In genomic region chr5:53616939-53617549, GRCh38 we compare ENCODE assay signal across 18 cellular contexts. TPM values are rescaled to one million over a fixed set of nuclear protein-coding genes. Genes with fewer than 3 reads are reported as not detected.
A peak's percentile ranks its signal among the peaks of the same experiment; 100 is the strongest.
DNase-seq lines count a peak whose midpoint lies in the region; ATAC-seq, FAIRE-seq and TF ChIP-seq lines count a peak whose summit lies in the region.
"Had no signal": no experiment of that assay in that cellular context is flagged by ENCODE, and none has a peak within 500 bp of the region (broad histone marks: within the 10 kb centered on the region; RNA-seq: fewer than 3 reads in every experiment).

No MANE protein-coding gene starts in this region.

- no peak for TF ChIP-seq CTCF in H1 (IDR thresholded peaks at IDR 0.05; ENCODE audit: control extremely low read depth in 1 of 3, insufficient read depth in 1 of 3, low read depth in 1 of 3, low read length in 3 of 3)
- no peak for TF ChIP-seq CTCF in gastrocnemius medialis (IDR thresholded peaks at IDR 0.05 in 4 of 5, conservative IDR thresholded peaks at IDR 0.05 in 1 of 5)

- WGBS in H1 (ENCODE audit: extremely low coverage in 1 of 2, insufficient coverage in 1 of 2, insufficient read length in 1 of 2, insufficient replicate concordance in 2 of 2, low coverage in 1 of 2, low lambda C conversion rate in 2 of 2, missing lambda C conversion rate in 1 of 2), 2 experiments = 98 to 100% methylated on average over 2 to 3 of the region's 3 CpGs

- peak; percentile 26 for FAIRE-seq in GM12891 (lab: Jason Lieb, UNC)
- FAIRE-seq in H1 (lab: Jason Lieb, UNC) = peak; percentile 13

- H3K14ac ChIP-seq in H1 (ENCODE audit: insufficient read length) = no peak overlapping the region

- no peak overlapping the region for H2AK5ac ChIP-seq in H1 (ENCODE audit: low read depth, low read length)

- intact Hi-C loops in posterior cingulate gyrus (cut with DNase I) (no loop called here), gastrocnemius medialis (cut with DNase I; ENCODE audit: low total_unique reads) (no loop called here)

- H3K79me1 ChIP-seq in H1 (ENCODE audit: low read depth, low read length) = no peaks in the 10 kb centered on the region

- DNase-seq in A172 (ENCODE audit: low spot score) = peak; percentile 21
- no peak for DNase-seq in GM12891 (ENCODE audit: insufficient read length, low spot score)
- no peak for DNase-seq in H1 (ENCODE audit: low read depth in 1 of 2, low spot score in 2 of 2)
- no peak for DNase-seq in posterior cingulate gyrus
- no peak for DNase-seq in gastrocnemius medialis
- DNase-seq in NCI-H187 (lab: John Stamatoyannopoulos, UW) = no peak
- DNase-seq: amniotic stem cell; cortex of kidney; KG1; left ventricle myocardium superior; NCI-H1694; SHP77 treated with DMSO at 0.1 percent for 48 hours; stimulated activated CD4-positive, alpha-beta T cell treated with anti-CD3 and anti-CD28 coated beads, Interleukin-4, amount 100 ng/mL, for 24 hours; substantia nigra had no signal

- TF ChIP-seq EP300 in H1 (IDR thresholded peaks at IDR 0.05; ENCODE audit: borderline replicate concordance in 1 of 2, low read depth in 2 of 2, low read length in 2 of 2) = no peak

- H3K9me3 ChIP-seq in H1 (ENCODE audit: insufficient read depth in 2 of 2, low read depth in 1 of 2, low read length in 1 of 2) (no peaks in the 10 kb centered on the region), gastrocnemius medialis (no peaks in the 10 kb centered on the region)

- H2BK20ac ChIP-seq in H1 (ENCODE audit: low read length) = no peak overlapping the region

- H3K9ac ChIP-seq in H1 (replicated peaks in 1 of 4; ENCODE audit: extremely low read depth in 1 of 4, low read depth in 3 of 4, low read length in 3 of 4) = no peak overlapping the region

- H3K56ac ChIP-seq in H1 (replicated peaks; ENCODE audit: insufficient read length, low read depth, low read length) = no peak overlapping the region

- no peak overlapping the region for H2AFZ ChIP-seq in H1 (ENCODE audit: low read length)

- no peak for TF ChIP-seq RAD21 in H1 (IDR thresholded peaks at IDR 0.05 in 1 of 2, conservative IDR thresholded peaks at IDR 0.05 in 1 of 2; ENCODE audit: low read depth in 2 of 2, low read length in 2 of 2)

- no peak overlapping the region for H4K5ac ChIP-seq in H1 (ENCODE audit: insufficient read length, low read depth, low read length)

- no peaks in the 10 kb centered on the region for H4K20me1 ChIP-seq in H1 (replicated peaks in 1 of 2; ENCODE audit: control insufficient read depth in 1 of 2, insufficient read depth in 2 of 2, low read length in 2 of 2)

- H3K18ac ChIP-seq in H1 (ENCODE audit: extremely low read depth, low read length) = no peak overlapping the region

- H2BK15ac ChIP-seq in H1 (ENCODE audit: low read length) = no peak overlapping the region

- H3K79me2 ChIP-seq in H1 (ENCODE audit: control insufficient read depth in 1 of 2, insufficient read depth in 2 of 2, low read length in 2 of 2) = peaks cover 0 to 8% of the 10 kb centered on the region in 2 experiments; a peak in 1 of 4 replicates

- H4K8ac ChIP-seq in H1 (ENCODE audit: extremely low read depth, insufficient read depth, low read length) = no peak overlapping the region

- H2BK12ac ChIP-seq in H1 (ENCODE audit: low read depth, low read length) = no peak overlapping the region

- peaks cover 0 to 5% (median 0%) of the 10 kb centered on the region in 4 experiments; a peak in 1 of 7 replicates for H3K4me1 ChIP-seq in H1 (replicated peaks in 1 of 4; ENCODE audit: control insufficient read depth in 3 of 4, insufficient read depth in 4 of 4, low read length in 3 of 4)
- H3K4me1 ChIP-seq in gastrocnemius medialis = peaks cover 11 to 34% of the 10 kb centered on the region in 2 donors

- no peak overlapping the region for H2BK5ac ChIP-seq in H1 (ENCODE audit: low read depth, low read length)

- no peak overlapping the region for H2BK120ac ChIP-seq in H1 (replicated peaks; ENCODE audit: low read depth, low read length)

- ATAC-seq in gastrocnemius medialis = no peak
- no peak for ATAC-seq in GM21825 (IDR thresholded peaks at IDR 0.05; ENCODE audit: unreplicated experiment)
- ATAC-seq: activated CD4-positive, CD25-positive, alpha-beta regulatory T cell treated with anti-CD3 and anti-CD28 coated beads, Interleukin-2, amount 50 U/mL, for 24 hours; left ventricle myocardium superior had no signal

- CTCF ChIA-PET in H1 (lab: Charles Lee; ENCODE audit: partially characterized antibody) = interaction anchor here (0.6 to 0.9 kb wide), 2 partner anchors 25 to 431 kb away, joined by 3 read pairs; no protein-coding TSS in a partner anchor

- H3K36me3 ChIP-seq in H1 (ENCODE audit: control insufficient read depth in 2 of 4, insufficient read depth in 4 of 4, low read length in 3 of 4) (no peaks in the 10 kb centered on the region), gastrocnemius medialis (no peaks in the 10 kb centered on the region)

- H3K23me2 ChIP-seq in H1 (ENCODE audit: low read depth, low read length) = no peaks in the 10 kb centered on the region

- no peak overlapping the region for H3K23ac ChIP-seq in H1 (ENCODE audit: insufficient read length)

- no peak overlapping the region for H3K4ac ChIP-seq in H1 (replicated peaks; ENCODE audit: insufficient read length, low read depth, low read length)

- in situ Hi-C loops in gastrocnemius medialis (cut with MboI; ENCODE audit: low sequenced_read_pairs in 4 of 4) = no loop called here

- no peak overlapping the region for H4K91ac ChIP-seq in H1 (replicated peaks; ENCODE audit: insufficient read length, low read length)

- H3K27me3 ChIP-seq in H1 (replicated peaks in 1 of 4; ENCODE audit: control insufficient read depth in 3 of 4, extremely low read depth in 1 of 4, insufficient read depth in 3 of 4, low read length in 3 of 4) (no peaks in the 10 kb centered on the region), gastrocnemius medialis (no peaks in the 10 kb centered on the region)

- H3K4me2 ChIP-seq in H1 (ENCODE audit: insufficient read depth in 1 of 2, low read depth in 2 of 2, low read length in 2 of 2) = no peak overlapping the region

- POLR2A ChIA-PET in H1 (lab: Charles Lee; ENCODE audit: partially characterized antibody) = no interaction called here

- H3K27ac ChIP-seq in H1 (ENCODE audit: low read depth, low read length) (no peak overlapping the region), gastrocnemius medialis (no peak overlapping the region)
- H3K27ac ChIP-seq: skin epidermis had no signal

- TF ChIP-seq POLR2A in GM12891 (IDR thresholded peaks at IDR 0.05; ENCODE audit: low read depth, low read length) (no peak), H1 (IDR thresholded peaks at IDR 0.05; ENCODE audit: control extremely low read depth in 1 of 2, low read depth in 2 of 2, low read length in 2 of 2) (no peak), gastrocnemius medialis (IDR thresholded peaks at IDR 0.05) (no peak)

- H3K4me3 ChIP-seq in H1 (ENCODE audit: extremely low read depth in 1 of 4, insufficient read depth in 2 of 4, low read depth in 3 of 4, low read length in 4 of 4) = no peak overlapping the region
- no peak overlapping the region for H3K4me3 ChIP-seq in gastrocnemius medialis
- H3K4me3 ChIP-seq: skin epidermis had no signal

TF ChIP-seq in GM12891, 5 proteins besides CTCF, POLR2A, EP300 and RAD21:
- TF ChIP-seq TAF1 (IDR thresholded peaks at IDR 0.05; ENCODE audit: low read depth, low read length) = no peak
- TF ChIP-seq SPI1 (IDR thresholded peaks at IDR 0.05; ENCODE audit: low read depth, low read length) = 0 out of 2 replicates have a peak, but pooled peaks have one; percentile 14
- no peak for TF ChIP-seq POU2F2 (IDR thresholded peaks at IDR 0.05; ENCODE audit: low read depth, low read length)
- no peak for TF ChIP-seq PAX5 (IDR thresholded peaks at IDR 0.05; ENCODE audit: insufficient read depth, low read length, severe bottlenecking)

TF ChIP-seq in PFSK-1, 5 proteins besides CTCF, POLR2A, EP300 and RAD21 (continues in another document):
- TF ChIP-seq POLR2AphosphoS5 (IDR thresholded peaks at IDR 0.05; ENCODE audit: low read depth, low read length) = no peak

TF ChIP-seq in H1, 55 proteins besides CTCF, POLR2A, EP300 and RAD21 (continues in another document):
- TF ChIP-seq POLR2AphosphoS5 (IDR thresholded peaks at IDR 0.05; ENCODE audit: low read depth, low read length) = no peak

RNA-seq across cellular contexts. Expression of gene NDUFS4, which starts 56.6 kb away (rescaled TPM):
- 245 and 273 TPM in 2 replicates for total RNA-seq in A172 (2014; rRNA removed; shearing (Covaris generic))
- polyA plus RNA-seq in GM12891 (2012; ENCODE audit: low read depth, missing spikeins) = 98.4 TPM
- polyA plus RNA-seq in PFSK-1 (2012; ENCODE audit: insufficient read length, low read depth) = 70.2 TPM
- 75.9 and 77.0 TPM in 2 replicates for total RNA-seq in H1 (2021; fragmentation: NEBNext Ultra II Directional; extraction: Animal tissue kit (Norgen Biotek cat#: 25700))
- 39.5 and 74.6 TPM in 2 replicates for polyA plus RNA-seq in H1 (2011; rRNA removed)
- 106 TPM for polyA plus RNA-seq in H1 (2011; cell fraction: cytosol; rRNA removed)
- 22.7 TPM for polyA plus RNA-seq in H1 (2011; cell fraction: nucleus; rRNA removed)
- 66.5 to 100 TPM (median 68.0 TPM) in 4 replicates for polyA plus RNA-seq in H1 (2012, experiment 1 of 2)
- polyA plus RNA-seq in H1 (2012, experiment 2 of 2) = 47.0 TPM
- 104 TPM for polyA plus RNA-seq in H1 (2013, experiment 1 of 2)
- polyA plus RNA-seq in H1 (2013, experiment 2 of 2) = 100 TPM
- polyA minus RNA-seq in H1 (2011; rRNA and poly(A)+ RNA removed) = 23.6 and 33.0 TPM in 2 replicates
- 14.5 TPM for polyA minus RNA-seq in H1 (2011; cell fraction: cytosol; rRNA and poly(A)+ RNA removed)
- polyA minus RNA-seq in H1 (2011; cell fraction: nucleus; rRNA and poly(A)+ RNA removed) = 26.5 TPM
- total RNA-seq in gastrocnemius medialis = 100 to 1,000 TPM; 116 to 170 (median 145) TPM
